ENCODE assay signal across 8 cellular contexts in the genomic region with DNA sequence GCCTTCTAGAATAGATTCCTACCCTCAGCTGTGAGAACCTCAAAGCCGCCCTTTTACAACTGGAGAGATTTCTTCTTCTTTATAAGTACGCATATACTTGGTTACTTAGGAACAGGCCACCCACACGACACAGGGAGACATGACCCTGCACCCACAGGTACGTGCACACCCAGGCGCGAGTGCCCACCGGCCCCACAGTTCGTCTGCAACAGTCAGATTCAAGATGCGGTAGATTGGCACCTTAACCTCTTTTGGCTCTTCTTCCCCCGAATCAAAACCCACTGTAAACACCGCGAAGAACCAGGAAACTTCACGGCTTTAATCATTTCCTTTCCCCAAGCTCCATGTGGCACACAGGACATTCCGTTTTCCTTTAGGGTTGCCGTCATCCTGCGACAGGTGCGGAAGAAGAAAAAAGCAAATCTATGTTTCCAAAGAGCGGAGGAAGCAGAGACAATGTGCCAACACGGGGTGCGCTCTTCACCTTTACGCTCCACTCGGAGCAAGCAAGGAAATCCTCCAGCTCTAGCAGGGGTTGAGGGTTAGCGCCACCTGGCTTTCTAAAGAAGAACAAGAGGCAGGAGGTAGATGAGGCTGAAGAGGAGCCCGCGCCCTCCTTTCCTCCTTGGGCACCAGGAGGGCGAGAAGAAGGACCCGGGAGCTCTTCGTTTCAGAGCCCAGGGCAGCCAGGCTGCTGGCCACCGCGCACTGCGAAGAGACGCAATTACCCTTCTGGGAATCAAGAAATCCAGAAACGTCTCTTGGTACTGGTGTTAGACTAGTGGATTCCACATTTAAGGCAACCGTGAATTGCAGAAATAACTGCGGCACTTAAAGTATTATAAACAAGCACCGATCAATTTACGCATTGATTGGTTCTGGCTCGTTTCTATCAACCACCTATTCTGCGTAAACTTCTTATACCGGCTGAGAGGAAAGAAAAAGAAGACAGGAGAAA. TPM values are rescaled to one million over a fixed set of nuclear protein-coding genes. Genes with fewer than 3 reads are reported as not detected.
A peak's percentile ranks its signal among the peaks of the same experiment; 100 is the strongest.
DNase-seq lines count a peak whose midpoint lies in the region; ATAC-seq and TF ChIP-seq lines count a peak whose summit lies in the region.

No MANE protein-coding gene starts in this region.

- CTCF ChIA-PET in Panc1 (lab: Charles Lee), result interaction anchor here (1.1 to 1.2 kb wide), 2 partner anchors 73 to 481 kb away, joined by 9 to 10 read pairs; no protein-coding TSS in a partner anchor

- H3K27me3 Mint-ChIP-seq in activated naive CD8-positive, alpha-beta T cell treated with anti-CD3 and anti-CD28 coated beads for 36 hours, result peaks cover 53% of the 10 kb centered on the region

- H3K27me3 ChIP-seq in Panc1 (ENCODE audit: control insufficient read depth, insufficient read depth, low read length) (peaks cover 5% of the 10 kb centered on the region), heart left ventricle (peaks cover 0 to 17% (median 0%) of the 10 kb centered on the region in 9 donors)

- DNase-seq in DMS153 (lab: John Stamatoyannopoulos, UW) (peak; percentile 73), GM20000 (ENCODE audit: low spot score) (peak; percentile 83), Panc1 (ENCODE audit: low read depth, low spot score) (peak; percentile 53), heart left ventricle (peak in 4 of 5 donors; percentile 46 to 65 (median 55)), putamen (ENCODE audit: low spot score) (peak; percentile 44), KG1 (lab: John Stamatoyannopoulos, UW) (no peak)
- peak; percentile 53 for DNase-seq in activated naive CD8-positive, alpha-beta T cell treated with anti-CD3 and anti-CD28 coated beads for 36 hours

- no peaks in the 10 kb centered on the region for H3K9me3 Mint-ChIP-seq in activated naive CD8-positive, alpha-beta T cell treated with anti-CD3 and anti-CD28 coated beads for 36 hours

- TF ChIP-seq POLR2A in heart left ventricle (IDR thresholded peaks at IDR 0.05), result no peak

- H3K4me3 ChIP-seq in Panc1 (ENCODE audit: low read depth in 2 of 2, low read length in 2 of 2) (peak overlapping the region; percentile 44 to 68), heart left ventricle (peak overlapping the region in 11 of 12 donors; percentile 17 to 56 (median 44))

- TF ChIP-seq CTCF in GM20000 (IDR thresholded peaks at IDR 0.05; ENCODE audit: extremely low read depth, missing control alignments) (peak; percentile 60), Panc1 (IDR thresholded peaks at IDR 0.05) (peak; percentile 83), heart left ventricle (IDR thresholded peaks at IDR 0.05) (peak; percentile 60 to 86 (median 74))

- peak overlapping the region; percentile 69 for H3K4me3 Mint-ChIP-seq in activated naive CD8-positive, alpha-beta T cell treated with anti-CD3 and anti-CD28 coated beads for 36 hours

- WGBS in heart left ventricle, 4 donors, result 20 to 33% (median 25%) methylated on average over 40 of the region's 40 CpGs

- no peaks in the 10 kb centered on the region for H3K36me3 ChIP-seq in Panc1 (ENCODE audit: control insufficient read depth, insufficient read depth, low read length)
- H3K36me3 ChIP-seq in heart left ventricle, result no peaks in the 10 kb centered on the region

- H3K36me3 Mint-ChIP-seq in activated naive CD8-positive, alpha-beta T cell treated with anti-CD3 and anti-CD28 coated beads for 36 hours, result no peaks in the 10 kb centered on the region

- H3K27ac ChIP-seq in Panc1 (ENCODE audit: low read length), result no peak overlapping the region
- H3K27ac ChIP-seq in heart left ventricle, result peak overlapping the region in 1 of 12 donors; percentile 31

- ATAC-seq in HG03565 (IDR thresholded peaks at IDR 0.05; ENCODE audit: unreplicated experiment) (peak; percentile 94), Panc1 (peak; percentile 98), heart left ventricle (peak; percentile 79 to 95 (median 92))

- no peaks in the 10 kb centered on the region for H3K9me3 ChIP-seq in Panc1 (ENCODE audit: control insufficient read depth, insufficient read depth, low read depth, low read length)
- no peaks in the 10 kb centered on the region for H3K9me3 ChIP-seq in heart left ventricle

- in situ Hi-C loops in Panc1 (cut with HindIII; ENCODE audit: low pct_unique_long_range_greater_than_20kb, low sequenced_read_pairs), result no loop called here

- H3K27ac Mint-ChIP-seq in activated naive CD8-positive, alpha-beta T cell treated with anti-CD3 and anti-CD28 coated beads for 36 hours, result no peak overlapping the region

- peaks cover 3% of the 10 kb centered on the region for H3K4me1 Mint-ChIP-seq in activated naive CD8-positive, alpha-beta T cell treated with anti-CD3 and anti-CD28 coated beads for 36 hours

- H3K4me1 ChIP-seq in Panc1 (ENCODE audit: control insufficient read depth, insufficient read depth, low read length), result 0 out of 2 replicates have a peak, but pooled peaks cover 2% of the 10 kb centered on the region
- H3K4me1 ChIP-seq in heart left ventricle, result peaks cover 0 to 27% (median 9%) of the 10 kb centered on the region in 12 donors

- BruUV-seq in Panc1 (replicated peaks; lab: Mats Ljungman, UMichigan), result no TSS peak

- POLR2A ChIA-PET in Panc1 (lab: Charles Lee), result no interaction called here

- intact Hi-C loops in Panc1 (cut with micrococcal nuclease; ENCODE audit: unreplicated experiment) (loop anchor here (2.0 kb wide), 1 partner anchor 73 kb away; no protein-coding TSS in a partner anchor), heart left ventricle (cut with DNase I) (loop anchor here (1.0 to 10.0 kb wide), 11 partner anchors 47 to 818 kb away; no protein-coding TSS in a partner anchor)

RNA-seq across cellular contexts. Expression of gene HAND2, which starts 35.7 kb away (rescaled TPM):
- 0.31 TPM for total RNA-seq in Panc1 (2021; ENCODE audit: unreplicated experiment)
- polyA plus RNA-seq in Panc1 (2012; ENCODE audit: insufficient read length), result 0.29 TPM
- not detected for total RNA-seq in activated naive CD8-positive, alpha-beta T cell treated with anti-CD3 and anti-CD28 coated beads for 36 hours
- total RNA-seq in heart left ventricle, result 100 to 1,000 TPM in 8 of 9 donors, 10 to 100 TPM in 1; 89.3 to 188 (median 129) TPM
- 100 to 1,000 TPM in 1 of 2 donors, 10 to 100 TPM in 1; 72.8 to 105 TPM for polyA plus RNA-seq in heart left ventricle

Comparison
In these comparisons a context has a peak if more than half of its experiments do, and no peak if none do; other contexts are left out.
1. RNA of gene HAND2, which starts 35.7 kb away (total RNA-seq): 89.3 to 188 TPM in heart left ventricle; 0.31 TPM in Panc1 (single experiment) and not detected in activated naive CD8-positive, alpha-beta T cell treated with anti-CD3 and anti-CD28 coated beads for 36 hours; every median in the first group is over 10 times any median in the second.
2. Peak in every context shown above with its lines, with median percentiles within 50 percentile points of each other: CTCF ChIP-seq and ATAC-seq.